ENCODE assay signal across 8 cellular contexts in genomic region chr7:156751319-156751718, GRCh38.
A peak's percentile ranks its signal among the peaks of the same experiment; 100 is the strongest.
DNase-seq lines count a peak whose midpoint lies in the region; ATAC-seq and TF ChIP-seq lines count a peak whose summit lies in the region.

No MANE protein-coding gene starts in this region.

- DNase-seq in MV-4-11 (lab: John Stamatoyannopoulos, UW): peak; percentile 86
- DNase-seq in dedifferentiated amniotic fluid mesenchymal stem cell (ENCODE audit: extremely low spot score): peak; percentile 37
- peak; percentile 10 for DNase-seq in stimulated activated CD4-positive, alpha-beta T cell treated with anti-CD3 and anti-CD28 coated beads, Interleukin-4, amount 100 ng/mL, for 1 hour
- DNase-seq in NAMALWA (ENCODE audit: low spot score): no peak
- DNase-seq in esophagus muscularis mucosa (ENCODE audit: extremely low spot score): no peak

- H3K36me3 ChIP-seq in esophagus muscularis mucosa: peaks cover 0 to 29% (median 14%) of the 10 kb centered on the region in 4 donors

- ATAC-seq in GM21515 (IDR thresholded peaks at IDR 0.05; ENCODE audit: unreplicated experiment) (peak; percentile 38), HG03469 (IDR thresholded peaks at IDR 0.05; ENCODE audit: unreplicated experiment) (no peak), GM19351 (IDR thresholded peaks at IDR 0.05; ENCODE audit: unreplicated experiment) (no peak)

- H3K27me3 ChIP-seq in esophagus muscularis mucosa: no peaks in the 10 kb centered on the region

- TF ChIP-seq POLR2A in esophagus muscularis mucosa (IDR thresholded peaks at IDR 0.05; ENCODE audit: low read depth): no peak

- 81% methylated on average over 3 of the region's 3 CpGs for WGBS in esophagus muscularis mucosa

- TF ChIP-seq EP300 in esophagus muscularis mucosa (IDR thresholded peaks at IDR 0.05): no peak

- H3K9me3 ChIP-seq in esophagus muscularis mucosa: no peaks in the 10 kb centered on the region

- TF ChIP-seq CTCF in esophagus muscularis mucosa (IDR thresholded peaks at IDR 0.05): no peak

- H3K27ac ChIP-seq in esophagus muscularis mucosa (replicated peaks in 1 of 4): no peak overlapping the region

- H3K4me3 ChIP-seq in esophagus muscularis mucosa: no peak overlapping the region

- no peaks in the 10 kb centered on the region for H3K4me1 ChIP-seq in esophagus muscularis mucosa

- intact Hi-C loops in esophagus muscularis mucosa (cut with DNase I): no loop called here

Comparison
In these comparisons a context has a peak if more than half of its experiments do, and no peak if none do; other contexts are left out.
1. DNase-seq: peak in MV-4-11 (single experiment), dedifferentiated amniotic fluid mesenchymal stem cell (single experiment) and stimulated activated CD4-positive, alpha-beta T cell treated with anti-CD3 and anti-CD28 coated beads, Interleukin-4, amount 100 ng/mL, for 1 hour (single experiment); none in NAMALWA (single experiment) and esophagus muscularis mucosa (single experiment).